In the genomic region with DNA sequence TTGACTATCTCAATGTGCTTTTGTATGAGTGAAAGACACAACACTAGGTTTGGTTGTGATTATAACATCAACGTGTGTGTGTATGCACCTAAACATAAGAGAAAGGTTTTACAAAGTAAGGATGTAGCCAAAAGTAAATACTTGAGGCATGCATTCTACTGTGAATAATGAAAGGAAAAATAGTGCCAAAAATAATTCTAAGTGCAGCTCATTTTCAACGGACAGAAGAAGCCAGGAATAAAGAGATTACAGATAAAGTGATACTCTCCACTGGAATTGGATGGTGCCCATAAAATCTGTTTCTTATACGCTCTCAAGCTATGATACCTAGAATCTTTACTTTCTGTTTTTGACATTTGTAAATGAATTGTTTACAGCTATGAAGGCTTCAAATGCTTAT, we compare ENCODE assay signal across 8 cellular contexts.
"Had no signal": no experiment of that assay in that cellular context is flagged by ENCODE, and none has a peak within 500 bp of the region (broad histone marks: within the 10 kb centered on the region; RNA-seq: fewer than 3 reads in every experiment).

No MANE protein-coding gene starts in this region.

- H3K9me3 ChIP-seq: HAP-1 had no signal

- H3K4me1 ChIP-seq: HAP-1 had no signal

- H3K9me3 Mint-ChIP-seq: GM23338, HFFc6 had no signal

- H3K4me1 Mint-ChIP-seq: GM23338 had no signal

- ATAC-seq: GM23338, HCT116, HepG2, K562 had no signal

- H3K4me3 ChIP-seq: GM23338, HAP-1, K562 had no signal

- DNase-seq: H7, HFFc6 had no signal

- H3K4me3 Mint-ChIP-seq: GM23338, HFFc6 had no signal

- H3K36me3 ChIP-seq: HAP-1 had no signal

- H3K27ac Mint-ChIP-seq: GM23338, HFFc6 had no signal

- H3K27ac ChIP-seq: HL-60 had no signal
